18 cellular contexts compared by ENCODE assay signal in the genomic region with DNA sequence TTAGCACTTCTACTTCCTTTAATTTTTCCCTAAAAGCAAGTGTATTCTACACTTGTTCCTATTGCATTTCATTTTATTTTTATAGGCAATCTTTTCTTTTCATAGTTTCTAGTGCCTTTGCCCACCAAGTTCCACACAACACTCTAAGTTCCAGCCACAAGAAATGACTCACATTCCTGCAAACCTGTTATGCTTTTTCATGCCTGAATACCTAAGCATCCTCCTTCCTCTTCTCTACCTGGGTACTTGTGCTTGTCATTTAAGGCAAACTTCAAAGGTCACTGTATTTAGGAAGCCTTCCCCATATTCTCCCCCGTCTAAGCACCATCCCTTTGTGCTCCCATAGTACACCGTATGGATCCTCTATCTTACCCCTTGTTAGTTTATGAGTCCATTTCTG.
"Had no signal": no experiment of that assay in that cellular context is flagged by ENCODE, and none has a peak within 500 bp of the region (broad histone marks: within the 10 kb centered on the region; RNA-seq: fewer than 3 reads in every experiment).

No MANE protein-coding gene starts in this region.

- H3K27ac ChIP-seq: esophagus squamous epithelium, gastroesophageal sphincter, neural progenitor cell, ovary had no signal

- H3K9me3 ChIP-seq: esophagus squamous epithelium, gastroesophageal sphincter, mucosa of descending colon, ovary had no signal

- H2AFZ ChIP-seq: neural progenitor cell had no signal

- H3K9me3 Mint-ChIP-seq: dendritic cell treated with granulocyte-macrophage colony-stimulating factor and Interleukin-4, amounts not matched to agents 40 ng/mL and 50 ng/mL, for 4 days; effector memory CD8-positive, alpha-beta T cell; naive thymus-derived CD8-positive, alpha-beta T cell; neural progenitor cell; stimulated activated effector memory CD8-positive, alpha-beta T cell treated with anti-CD3 and anti-CD28 coated beads, Interleukin-12 subunit alpha, Interleukin-12 subunit beta, amount 100 ng/mL, for 72 hours had no signal

- H3K9ac ChIP-seq: neural progenitor cell had no signal

- H3K4me3 ChIP-seq: esophagus squamous epithelium, gastroesophageal sphincter, mucosa of descending colon, neural progenitor cell, ovary, smooth muscle cell had no signal

- H3K4me3 Mint-ChIP-seq: dendritic cell treated with granulocyte-macrophage colony-stimulating factor and Interleukin-4, amounts not matched to agents 40 ng/mL and 50 ng/mL, for 4 days; effector memory CD8-positive, alpha-beta T cell; naive thymus-derived CD8-positive, alpha-beta T cell; neural progenitor cell; stimulated activated effector memory CD8-positive, alpha-beta T cell treated with anti-CD3 and anti-CD28 coated beads, Interleukin-12 subunit alpha, Interleukin-12 subunit beta, amount 100 ng/mL, for 72 hours had no signal

- H3K36me3 Mint-ChIP-seq: neural progenitor cell; stimulated activated effector memory CD8-positive, alpha-beta T cell treated with anti-CD3 and anti-CD28 coated beads, Interleukin-12 subunit alpha, Interleukin-12 subunit beta, amount 100 ng/mL, for 72 hours had no signal

- H3K4me1 Mint-ChIP-seq: neural progenitor cell had no signal

- H3K27ac Mint-ChIP-seq: dendritic cell treated with granulocyte-macrophage colony-stimulating factor and Interleukin-4, amounts not matched to agents 40 ng/mL and 50 ng/mL, for 4 days; effector memory CD8-positive, alpha-beta T cell; naive thymus-derived CD8-positive, alpha-beta T cell; neural progenitor cell; stimulated activated effector memory CD8-positive, alpha-beta T cell treated with anti-CD3 and anti-CD28 coated beads, Interleukin-12 subunit alpha, Interleukin-12 subunit beta, amount 100 ng/mL, for 72 hours had no signal

- H3K36me3 ChIP-seq: esophagus squamous epithelium, gastroesophageal sphincter, neural progenitor cell, ovary had no signal

- H3K4me1 ChIP-seq: esophagus squamous epithelium, gastroesophageal sphincter, neural progenitor cell had no signal

- H3K27me3 ChIP-seq: esophagus squamous epithelium, gastroesophageal sphincter, neural progenitor cell, ovary had no signal

- DNase-seq: cerebellar nuclear complex; effector memory CD8-positive, alpha-beta T cell; esophagus squamous epithelium; foreskin fibroblast; glutamatergic neuron; kidney; mucosa of descending colon; naive thymus-derived CD8-positive, alpha-beta T cell; nucleus accumbens; ovary; right cardiac atrium; stimulated activated CD4-positive, alpha-beta T cell treated with anti-CD3 and anti-CD28 coated beads, Interleukin-2, amount 100 ng/mL, for 48 hours; stimulated activated CD8-positive, alpha-beta memory T cell treated with anti-CD3 and anti-CD28 coated beads, Interleukin-4, amount 100 ng/mL, for 48 hours had no signal

- H3K4me2 ChIP-seq: neural progenitor cell, smooth muscle cell had no signal

- ATAC-seq: effector memory CD8-positive, alpha-beta T cell; gastroesophageal sphincter; mucosa of descending colon; naive thymus-derived CD8-positive, alpha-beta T cell; right cardiac atrium; stimulated activated effector memory CD8-positive, alpha-beta T cell treated with anti-CD3 and anti-CD28 coated beads, Interleukin-12 subunit alpha, Interleukin-12 subunit beta, amount 100 ng/mL, for 72 hours had no signal
